Comparison of ENCODE assay signal across 1 cellular context in genomic region chr6:143058987-143059386, GRCh38.
TF ChIP-seq lines count a peak whose summit lies in the region.

No MANE protein-coding gene starts in this region.

TF ChIP-seq in K562, 482 proteins besides CTCF, POLR2A, EP300 and RAD21 (continued from another document):
- TF ChIP-seq, protein P1, sequence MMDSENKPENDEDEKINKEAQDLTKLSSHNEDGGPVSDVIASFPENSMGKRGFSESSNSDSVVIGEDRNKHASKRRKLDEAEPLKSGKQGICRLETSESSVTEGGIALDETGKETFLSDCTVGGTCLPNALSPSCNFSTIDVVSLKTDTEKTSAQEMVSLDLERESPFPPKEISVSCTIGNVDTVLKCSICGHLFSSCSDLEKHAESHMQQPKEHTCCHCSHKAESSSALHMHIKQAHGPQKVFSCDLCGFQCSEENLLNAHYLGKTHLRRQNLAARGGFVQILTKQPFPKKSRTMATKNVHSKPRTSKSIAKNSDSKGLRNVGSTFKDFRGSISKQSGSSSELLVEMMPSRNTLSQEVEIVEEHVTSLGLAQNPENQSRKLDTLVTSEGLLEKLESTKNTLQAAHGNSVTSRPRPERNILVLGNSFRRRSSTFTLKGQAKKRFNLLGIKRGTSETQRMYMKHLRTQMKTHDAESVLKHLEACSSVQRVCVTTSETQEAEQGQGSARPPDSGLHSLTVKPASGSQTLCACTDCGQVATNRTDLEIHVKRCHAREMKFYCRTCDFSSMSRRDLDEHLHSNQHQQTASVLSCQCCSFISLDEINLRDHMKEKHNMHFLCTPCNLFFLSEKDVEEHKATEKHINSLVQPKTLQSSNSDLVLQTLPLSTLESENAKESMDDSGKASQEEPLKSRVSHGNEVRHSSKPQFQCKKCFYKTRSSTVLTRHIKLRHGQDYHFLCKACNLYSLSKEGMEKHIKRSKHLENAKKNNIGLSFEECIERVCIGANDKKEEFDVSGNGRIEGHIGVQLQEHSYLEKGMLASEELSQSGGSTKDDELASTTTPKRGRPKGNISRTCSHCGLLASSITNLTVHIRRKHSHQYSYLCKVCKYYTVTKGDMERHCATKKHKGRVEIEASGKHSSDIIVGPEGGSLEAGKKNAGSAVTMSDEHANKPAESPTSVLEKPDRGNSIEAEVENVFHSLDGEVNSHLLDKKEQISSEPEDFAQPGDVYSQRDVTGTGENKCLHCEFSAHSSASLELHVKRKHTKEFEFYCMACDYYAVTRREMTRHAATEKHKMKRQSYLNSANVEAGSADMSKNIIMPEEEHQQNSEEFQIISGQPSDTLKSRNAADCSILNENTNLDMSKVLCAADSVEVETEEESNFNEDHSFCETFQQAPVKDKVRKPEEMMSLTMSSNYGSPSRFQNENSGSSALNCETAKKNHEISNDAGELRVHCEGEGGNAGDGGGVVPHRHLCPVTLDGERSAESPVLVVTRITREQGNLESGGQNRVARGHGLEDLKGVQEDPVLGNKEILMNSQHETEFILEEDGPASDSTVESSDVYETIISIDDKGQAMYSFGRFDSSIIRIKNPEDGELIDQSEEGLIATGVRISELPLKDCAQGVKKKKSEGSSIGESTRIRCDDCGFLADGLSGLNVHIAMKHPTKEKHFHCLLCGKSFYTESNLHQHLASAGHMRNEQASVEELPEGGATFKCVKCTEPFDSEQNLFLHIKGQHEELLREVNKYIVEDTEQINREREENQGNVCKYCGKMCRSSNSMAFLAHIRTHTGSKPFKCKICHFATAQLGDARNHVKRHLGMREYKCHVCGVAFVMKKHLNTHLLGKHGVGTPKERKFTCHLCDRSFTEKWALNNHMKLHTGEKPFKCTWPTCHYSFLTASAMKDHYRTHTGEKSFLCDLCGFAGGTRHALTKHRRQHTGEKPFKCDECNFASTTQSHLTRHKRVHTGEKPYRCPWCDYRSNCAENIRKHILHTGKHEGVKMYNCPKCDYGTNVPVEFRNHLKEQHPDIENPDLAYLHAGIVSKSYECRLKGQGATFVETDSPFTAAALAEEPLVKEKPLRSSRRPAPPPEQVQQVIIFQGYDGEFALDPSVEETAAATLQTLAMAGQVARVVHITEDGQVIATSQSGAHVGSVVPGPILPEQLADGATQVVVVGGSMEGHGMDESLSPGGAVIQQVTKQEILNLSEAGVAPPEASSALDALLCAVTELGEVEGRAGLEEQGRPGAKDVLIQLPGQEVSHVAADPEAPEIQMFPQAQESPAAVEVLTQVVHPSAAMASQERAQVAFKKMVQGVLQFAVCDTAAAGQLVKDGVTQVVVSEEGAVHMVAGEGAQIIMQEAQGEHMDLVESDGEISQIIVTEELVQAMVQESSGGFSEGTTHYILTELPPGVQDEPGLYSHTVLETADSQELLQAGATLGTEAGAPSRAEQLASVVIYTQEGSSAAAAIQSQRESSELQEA (IDR thresholded peaks at IDR 0.05; ENCODE audit: low read depth): no peak
- TF ChIP-seq ZNF316 (IDR thresholded peaks at IDR 0.05): peak; percentile 97
- TF ChIP-seq, protein P2, sequence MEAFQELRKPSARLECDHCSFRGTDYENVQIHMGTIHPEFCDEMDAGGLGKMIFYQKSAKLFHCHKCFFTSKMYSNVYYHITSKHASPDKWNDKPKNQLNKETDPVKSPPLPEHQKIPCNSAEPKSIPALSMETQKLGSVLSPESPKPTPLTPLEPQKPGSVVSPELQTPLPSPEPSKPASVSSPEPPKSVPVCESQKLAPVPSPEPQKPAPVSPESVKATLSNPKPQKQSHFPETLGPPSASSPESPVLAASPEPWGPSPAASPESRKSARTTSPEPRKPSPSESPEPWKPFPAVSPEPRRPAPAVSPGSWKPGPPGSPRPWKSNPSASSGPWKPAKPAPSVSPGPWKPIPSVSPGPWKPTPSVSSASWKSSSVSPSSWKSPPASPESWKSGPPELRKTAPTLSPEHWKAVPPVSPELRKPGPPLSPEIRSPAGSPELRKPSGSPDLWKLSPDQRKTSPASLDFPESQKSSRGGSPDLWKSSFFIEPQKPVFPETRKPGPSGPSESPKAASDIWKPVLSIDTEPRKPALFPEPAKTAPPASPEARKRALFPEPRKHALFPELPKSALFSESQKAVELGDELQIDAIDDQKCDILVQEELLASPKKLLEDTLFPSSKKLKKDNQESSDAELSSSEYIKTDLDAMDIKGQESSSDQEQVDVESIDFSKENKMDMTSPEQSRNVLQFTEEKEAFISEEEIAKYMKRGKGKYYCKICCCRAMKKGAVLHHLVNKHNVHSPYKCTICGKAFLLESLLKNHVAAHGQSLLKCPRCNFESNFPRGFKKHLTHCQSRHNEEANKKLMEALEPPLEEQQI (IDR thresholded peaks at IDR 0.05): 0 out of 2 replicates have a peak, but pooled peaks have one; percentile 21
- TF ChIP-seq MAFK (IDR thresholded peaks at IDR 0.05; ENCODE audit: low read length): peak; percentile 67; the same call in 1 of the 2 replicates
- TF ChIP-seq ZNF584 (CRISPR knock-in tag; IDR thresholded peaks at IDR 0.05; ENCODE audit: low read depth): 0 out of 2 replicates have a peak, but pooled peaks have one; percentile 18
- TF ChIP-seq ZNF23 (CRISPR knock-in tag; IDR thresholded peaks at IDR 0.05): no peak
- TF ChIP-seq GTF3C2 (IDR thresholded peaks at IDR 0.05; ENCODE audit: borderline replicate concordance, extremely low read depth, insufficient read length): no peak
- TF ChIP-seq ARID2 (IDR thresholded peaks at IDR 0.05): no peak
- TF ChIP-seq C11orf30 (IDR thresholded peaks at IDR 0.05; ENCODE audit: low read depth): peak; percentile 85
- peak; percentile 16 for TF ChIP-seq RBM25 (IDR thresholded peaks at IDR 0.05; ENCODE audit: low read depth, low read length, severe bottlenecking)
- no peak for TF ChIP-seq PTTG1 (tag; IDR thresholded peaks at IDR 0.05; ENCODE audit: low read depth)
- no peak for TF ChIP-seq TCF15 (CRISPR knock-in tag; IDR thresholded peaks at IDR 0.05)
TF ChIP-seq in K562: peak in this region for 10.
